In the genomic region with DNA sequence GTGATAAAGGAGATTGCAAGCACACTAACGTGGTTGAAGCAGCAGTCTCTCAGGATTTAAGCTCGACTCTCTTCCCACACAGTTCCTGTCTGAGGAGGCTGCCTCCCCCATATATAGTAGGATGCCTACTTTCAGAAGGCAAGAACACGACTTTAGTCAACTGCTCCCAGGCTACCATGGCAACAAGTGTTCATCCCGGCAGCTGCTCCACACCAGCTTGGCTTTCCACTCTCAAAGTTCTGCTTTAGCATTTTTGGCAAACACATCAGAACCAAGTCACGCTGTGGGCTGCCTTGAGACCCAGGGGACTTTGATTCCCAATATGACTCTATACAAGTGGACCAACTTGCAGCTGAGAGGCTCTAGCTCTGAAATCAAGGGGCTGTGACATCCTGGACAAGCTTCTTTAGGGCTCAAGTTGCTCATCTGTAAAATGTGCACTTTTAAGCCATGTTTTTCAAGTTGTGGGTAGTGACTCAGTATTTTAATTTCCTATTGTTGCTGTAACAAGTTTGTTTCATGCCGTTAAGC, we compare ENCODE assay signal across 17 cellular contexts. TPM values are rescaled to one million over a fixed set of nuclear protein-coding genes. Genes with fewer than 3 reads are reported as not detected.
A peak's percentile ranks its signal among the peaks of the same experiment; 100 is the strongest.
DNase-seq lines count a peak whose midpoint lies in the region; ATAC-seq and TF ChIP-seq lines count a peak whose summit lies in the region.
"Had no signal": no experiment of that assay in that cellular context is flagged by ENCODE, and none has a peak within 500 bp of the region (broad histone marks: within the 10 kb centered on the region; RNA-seq: fewer than 3 reads in every experiment).

No MANE protein-coding gene starts in this region.

- intact Hi-C loops in lower lobe of right lung (cut with DNase I), result no loop called here

- no peak overlapping the region for H3K4me3 ChIP-seq in lower lobe of right lung
- H3K4me3 ChIP-seq: GM23338, left ventricle myocardium inferior, SK-N-MC, skin epidermis, testis had no signal

- peak overlapping the region; percentile 52 for H3K27ac ChIP-seq in caudate nucleus (ENCODE audit: low read depth, low read length)
- no peak overlapping the region for H3K27ac ChIP-seq in lower lobe of right lung
- H3K27ac ChIP-seq: left ventricle myocardium inferior, SK-N-MC, skin epidermis, testis had no signal

- H3K9me3 ChIP-seq in lower lobe of right lung, result no peaks in the 10 kb centered on the region
- H3K9me3 ChIP-seq: left ventricle myocardium inferior, testis had no signal

- H3K27me3 ChIP-seq in lower lobe of right lung (ENCODE audit: low read depth), result no peaks in the 10 kb centered on the region
- H3K27me3 ChIP-seq: testis had no signal

- ATAC-seq in lower lobe of right lung, result no peak
- ATAC-seq: activated naive CD8-positive, alpha-beta T cell treated with anti-CD3 and anti-CD28 coated beads, Interleukin-2, amount 50 U/mL, for 24 hours; GM23338 had no signal

- H3K4me1 ChIP-seq in lower lobe of right lung, result no peaks in the 10 kb centered on the region
- H3K4me1 ChIP-seq: left ventricle myocardium inferior, testis had no signal

- peak; percentile 21 for DNase-seq in EH (ENCODE audit: low read depth)
- DNase-seq in GM20000 (ENCODE audit: low spot score), result peak; percentile 19
- DNase-seq in caudate nucleus (lab: John Stamatoyannopoulos, UW), result peak in 47 of 61 donors; percentile 1 to 93 (median 50)
- peak in 40 of 56 donors; percentile 0 to 86 (median 46) for DNase-seq in nucleus accumbens (lab: John Stamatoyannopoulos, UW)
- DNase-seq in activated CD8-positive, alpha-beta memory T cell treated with anti-CD3 and anti-CD28 coated beads for 24 hours, result no peak
- DNase-seq in lower lobe of right lung, result no peak
- no peak for DNase-seq in NCI-H2227 treated with DMSO at 0.1 percent for 48 hours (lab: John Stamatoyannopoulos, UW)
- DNase-seq: activated naive CD8-positive, alpha-beta T cell treated with anti-CD3 and anti-CD28 coated beads, Interleukin-2, amount 50 U/mL, for 24 hours; COR-L47; Karpas-422; left ventricle myocardium inferior; NCI-H2029; testis had no signal

- H3K36me3 ChIP-seq in lower lobe of right lung, result no peaks in the 10 kb centered on the region
- H3K36me3 ChIP-seq: left ventricle myocardium inferior had no signal

- TF ChIP-seq CTCF in GM20000 (IDR thresholded peaks at IDR 0.05; ENCODE audit: extremely low read depth, missing control alignments) (no peak), lower lobe of right lung (IDR thresholded peaks at IDR 0.05) (no peak)

RNA-seq across cellular contexts. Expression of gene ZP2, which starts 16.5 kb away (rescaled TPM):
- total RNA-seq in lower lobe of right lung, result not detected
- total RNA-seq: dermis microvascular lymphatic vessel endothelial cell, GM23338, left ventricle myocardium inferior had no signal

RNA-seq across cellular contexts. Expression of gene LDAF1, which starts 36.4 kb away (rescaled TPM):
- total RNA-seq in lower lobe of right lung, result 39.8 TPM

RNA-seq across cellular contexts. Expression of gene ANKS4B, which starts 38.7 kb away (rescaled TPM):
- total RNA-seq in lower lobe of right lung, result not detected
- total RNA-seq: dermis microvascular lymphatic vessel endothelial cell, left ventricle myocardium inferior had no signal

RNA-seq across cellular contexts. Expression of gene DNAH3, which starts 44.2 kb away (rescaled TPM):
- total RNA-seq in lower lobe of right lung, result 10.9 TPM

Comparison
In these comparisons a context has a peak if more than half of its experiments do, and no peak if none do; other contexts are left out.
1. DNase-seq: peak in EH (single experiment), GM20000 (single experiment), caudate nucleus (47 of 61) and nucleus accumbens (40 of 56); none in activated CD8-positive, alpha-beta memory T cell treated with anti-CD3 and anti-CD28 coated beads for 24 hours (single experiment), lower lobe of right lung (single experiment) and NCI-H2227 treated with DMSO at 0.1 percent for 48 hours (single experiment).